In genomic region chr2:19850056-19850455, GRCh38 we compare ENCODE assay signal across 21 cellular contexts. TPM values are rescaled to one million over a fixed set of nuclear protein-coding genes. Genes with fewer than 3 reads are reported as not detected.
DNase-seq lines count a peak whose midpoint lies in the region; ATAC-seq, FAIRE-seq and TF ChIP-seq lines count a peak whose summit lies in the region.
"Had no signal": no experiment of that assay in that cellular context is flagged by ENCODE, and none has a peak within 500 bp of the region (broad histone marks: within the 10 kb centered on the region; RNA-seq: fewer than 3 reads in every experiment).

No MANE protein-coding gene starts in this region.

- H3K79me2 ChIP-seq in H9 (ENCODE audit: insufficient read depth, low read length): no peaks in the 10 kb centered on the region
- H3K79me2 ChIP-seq in PC-3 (ENCODE audit: low read length): no peaks in the 10 kb centered on the region

- H3K79me1 ChIP-seq in H9 (ENCODE audit: insufficient read depth, low read depth, low read length, poor library complexity, severe bottlenecking) (no peaks in the 10 kb centered on the region), mesenchymal stem cell (replicated peaks; ENCODE audit: low read length, poor library complexity, severe bottlenecking) (no peaks in the 10 kb centered on the region)

- no CpG with 5 or more reads among the region's 8 CpGs for WGBS in H9 (ENCODE audit: extremely low coverage, insufficient read length, low lambda C conversion rate)
- WGBS in mesenchymal stem cell: 92% methylated on average over 7 of the region's 8 CpGs

- peaks cover 0 to 5% of the 10 kb centered on the region in 2 experiments; a peak in 1 of 5 replicates for H3K9me3 Mint-ChIP-seq in H9
- no peaks in the 10 kb centered on the region for H3K9me3 Mint-ChIP-seq in activated naive CD8-positive, alpha-beta T cell treated with anti-CD3 and anti-CD28 coated beads, Interleukin-2, amount 50 U/mL, for 24 hours
- H3K9me3 Mint-ChIP-seq: CD4-positive, alpha-beta T cell; HFFc6 had no signal

- no peak overlapping the region for H3T11ph ChIP-seq in H9 (ENCODE audit: low read length)

- H3K4ac ChIP-seq in H9 (ENCODE audit: low read depth, low read length): no peak overlapping the region
- no peak overlapping the region for H3K4ac ChIP-seq in mesenchymal stem cell (ENCODE audit: low read depth in 1 of 2, low read length in 2 of 2)

- no peak overlapping the region for H3K56ac ChIP-seq in H9 (ENCODE audit: insufficient read length, low read depth, low read length)

- no peaks in the 10 kb centered on the region for H3K27me3 ChIP-seq in H9 (ENCODE audit: insufficient read depth, low read length)
- H3K27me3 ChIP-seq in PC-3 (ENCODE audit: low read length): no peaks in the 10 kb centered on the region
- H3K27me3 ChIP-seq in bronchial epithelial cell (ENCODE audit: control insufficient read depth, insufficient read depth, low read length): no peaks in the 10 kb centered on the region
- peaks cover 0 to 21% of the 10 kb centered on the region in 2 experiments for H3K27me3 ChIP-seq in mesenchymal stem cell (ENCODE audit: control insufficient read depth in 1 of 2, insufficient read depth in 1 of 2, low read length in 2 of 2)

- no peaks in the 10 kb centered on the region for H3K23me2 ChIP-seq in H9 (ENCODE audit: insufficient read length, low read depth, low read length, poor library complexity, severe bottlenecking)

- H3F3A ChIP-seq in PC-3 (ENCODE audit: low read length, unreplicated experiment): no peaks in the 10 kb centered on the region

- H3K18ac ChIP-seq in H9 (ENCODE audit: insufficient read length, low read depth, low read length): no peak overlapping the region
- no peak overlapping the region for H3K18ac ChIP-seq in mesenchymal stem cell (ENCODE audit: low read depth in 1 of 2, low read length in 2 of 2)

- H2BK15ac ChIP-seq in H9 (ENCODE audit: low read depth, low read length) (no peak overlapping the region), mesenchymal stem cell (ENCODE audit: low read depth, poor library complexity, severe bottlenecking) (peak overlapping the region; percentile 64)

- no peak overlapping the region; a peak in 1 of 7 replicates for H3K27ac Mint-ChIP-seq in H9
- H3K27ac Mint-ChIP-seq in activated naive CD8-positive, alpha-beta T cell treated with anti-CD3 and anti-CD28 coated beads, Interleukin-2, amount 50 U/mL, for 24 hours: no peak overlapping the region
- H3K27ac Mint-ChIP-seq: B cell; CD4-positive, alpha-beta T cell; HFFc6 had no signal

- POLR2A ChIA-PET in PC-3 (lab: Charles Lee; ENCODE audit: unreplicated experiment): no interaction called here

- H3K9ac ChIP-seq in H9 (ENCODE audit: extremely low read depth, insufficient read length, low read length): no peak overlapping the region
- no peak overlapping the region for H3K9ac ChIP-seq in PC-3 (ENCODE audit: low read length)
- H3K9ac ChIP-seq in mesenchymal stem cell (ENCODE audit: low read length): no peak overlapping the region

- FAIRE-seq in bronchial epithelial cell (lab: Jason Lieb, UNC): no peak
- FAIRE-seq in D721Med (lab: Jason Lieb, UNC): no peak
- FAIRE-seq: A204.1, GM12892, GM19239, H1 had no signal

- H2BK12ac ChIP-seq in H9 (ENCODE audit: insufficient read length, low read depth, low read length) (no peak overlapping the region), mesenchymal stem cell (ENCODE audit: low read length in 2 of 2) (no peak overlapping the region)

- H3K4me1 Mint-ChIP-seq in H9: no peaks in the 10 kb centered on the region; a peak in 1 of 4 replicates
- no peaks in the 10 kb centered on the region for H3K4me1 Mint-ChIP-seq in activated naive CD8-positive, alpha-beta T cell treated with anti-CD3 and anti-CD28 coated beads, Interleukin-2, amount 50 U/mL, for 24 hours
- H3K4me1 Mint-ChIP-seq: B cell had no signal

- no peak overlapping the region for H3K4me3 ChIP-seq in PC-3 (ENCODE audit: low read length)
- no peak overlapping the region for H3K4me3 ChIP-seq in bronchial epithelial cell (ENCODE audit: low read depth, low read length)
- no peak overlapping the region for H3K4me3 ChIP-seq in mesenchymal stem cell (ENCODE audit: insufficient read depth in 1 of 2, low read depth in 1 of 2, low read length in 2 of 2)

- H3K4me2 ChIP-seq in H9 (ENCODE audit: insufficient read depth, insufficient read length, low read length): no peak overlapping the region
- H3K4me2 ChIP-seq in PC-3 (ENCODE audit: low read length): peak overlapping the region; percentile 16; the same call in 1 of the 2 replicates
- no peak overlapping the region for H3K4me2 ChIP-seq in mesenchymal stem cell (ENCODE audit: low read length, poor library complexity, severe bottlenecking)

- H2BK5ac ChIP-seq in H9 (ENCODE audit: insufficient read length, low read length): no peak overlapping the region
- H2BK5ac ChIP-seq in mesenchymal stem cell (ENCODE audit: low read depth, low read length, poor library complexity, severe bottlenecking): no peak overlapping the region

- H3K27me3 Mint-ChIP-seq in H9 (ENCODE audit: low read depth): peaks cover 2% of the 10 kb centered on the region
- no peaks in the 10 kb centered on the region for H3K27me3 Mint-ChIP-seq in activated naive CD8-positive, alpha-beta T cell treated with anti-CD3 and anti-CD28 coated beads, Interleukin-2, amount 50 U/mL, for 24 hours

- no peak overlapping the region for H3K4me3 Mint-ChIP-seq in H9
- no peak overlapping the region for H3K4me3 Mint-ChIP-seq in activated naive CD8-positive, alpha-beta T cell treated with anti-CD3 and anti-CD28 coated beads, Interleukin-2, amount 50 U/mL, for 24 hours
- H3K4me3 Mint-ChIP-seq: B cell; CD4-positive, alpha-beta T cell; HFFc6 had no signal

- H3K36me3 ChIP-seq in PC-3 (ENCODE audit: low read depth, low read length): no peaks in the 10 kb centered on the region
- no peaks in the 10 kb centered on the region for H3K36me3 ChIP-seq in bronchial epithelial cell (ENCODE audit: control insufficient read depth, insufficient read depth, low read length)
- H3K36me3 ChIP-seq in mesenchymal stem cell (ENCODE audit: control insufficient read depth in 1 of 2, insufficient read depth in 2 of 2, low read depth in 1 of 2, low read length in 2 of 2): no peaks in the 10 kb centered on the region

- intact Hi-C loops in PC-3 (cut with micrococcal nuclease): no loop called here

- H4K20me1 ChIP-seq in H9 (ENCODE audit: control insufficient read depth, insufficient read depth, insufficient read length): no peaks in the 10 kb centered on the region
- H4K20me1 ChIP-seq in PC-3 (ENCODE audit: low read length): no peaks in the 10 kb centered on the region

- CTCF ChIA-PET in PC-3 (lab: Charles Lee): no interaction called here

- H2AK5ac ChIP-seq in H9 (ENCODE audit: insufficient read length, low read length) (no peak overlapping the region), mesenchymal stem cell (ENCODE audit: low read length, severe bottlenecking) (no peak overlapping the region)

- H3K14ac ChIP-seq in H9 (ENCODE audit: insufficient read depth, low read length): no peak overlapping the region
- H3K14ac ChIP-seq in mesenchymal stem cell (ENCODE audit: low read length in 2 of 2): no peak overlapping the region

- H3K9me2 ChIP-seq in PC-3 (replicated peaks; ENCODE audit: low read length): no peaks in the 10 kb centered on the region

- BruUV-seq in PC-3 (replicated peaks; lab: Mats Ljungman, UMichigan): no TSS peak

- H4K8ac ChIP-seq in H9 (replicated peaks; ENCODE audit: insufficient read length, low read depth, low read length): no peak overlapping the region
- no peak overlapping the region for H4K8ac ChIP-seq in mesenchymal stem cell (ENCODE audit: low read length)

- no peak for TF ChIP-seq CTCF in H9 (conservative IDR thresholded peaks at IDR 0.05)
- TF ChIP-seq CTCF in PC-3 (conservative IDR thresholded peaks at IDR 0.05; ENCODE audit: low read depth, low read length): no peak
- TF ChIP-seq CTCF in bronchial epithelial cell (IDR thresholded peaks at IDR 0.05; ENCODE audit: insufficient read depth, low read length, severe bottlenecking): no peak
- no peak for TF ChIP-seq CTCF in D721Med (IDR thresholded peaks at IDR 0.05; ENCODE audit: insufficient read depth, missing control alignments)

- H3K4me1 ChIP-seq in H9 (ENCODE audit: insufficient read depth, low read length) (peaks cover 2% of the 10 kb centered on the region; the same call in 1 of the 2 replicates), PC-3 (ENCODE audit: insufficient read depth, low read length) (peaks cover 9% of the 10 kb centered on the region), mesenchymal stem cell (ENCODE audit: control insufficient read depth, insufficient read depth, low read depth, low read length) (peaks cover 6% of the 10 kb centered on the region)

- no peak overlapping the region for H2BK20ac ChIP-seq in H9 (ENCODE audit: low read depth, low read length, poor library complexity, severe bottlenecking)

- no peak overlapping the region for H4K5ac ChIP-seq in H9 (ENCODE audit: insufficient read length, low read depth, low read length)

- no peaks in the 10 kb centered on the region; a peak in 1 of 7 replicates for H3K36me3 Mint-ChIP-seq in H9 (ENCODE audit: insufficient read depth in 1 of 3, low read depth in 3 of 3)
- no peaks in the 10 kb centered on the region for H3K36me3 Mint-ChIP-seq in activated naive CD8-positive, alpha-beta T cell treated with anti-CD3 and anti-CD28 coated beads, Interleukin-2, amount 50 U/mL, for 24 hours (ENCODE audit: low read depth)

- no peak overlapping the region for H2BK120ac ChIP-seq in H9 (ENCODE audit: low read depth, low read length, poor library complexity, severe bottlenecking)
- H2BK120ac ChIP-seq in mesenchymal stem cell (ENCODE audit: low read depth, low read length): no peak overlapping the region

- ATAC-seq in PC-3 (no peak), GM19452 (IDR thresholded peaks at IDR 0.05; ENCODE audit: unreplicated experiment) (no peak)
- ATAC-seq in activated naive CD8-positive, alpha-beta T cell treated with anti-CD3 and anti-CD28 coated beads, Interleukin-2, amount 50 U/mL, for 24 hours: no peak

- H4K91ac ChIP-seq in H9 (ENCODE audit: insufficient read length, low read depth, low read length) (no peak overlapping the region), mesenchymal stem cell (ENCODE audit: low read length) (no peak overlapping the region)

- H3K27ac ChIP-seq in H9 (ENCODE audit: insufficient read length, low read depth, low read length) (no peak overlapping the region), PC-3 (ENCODE audit: low read length) (no peak overlapping the region), mesenchymal stem cell (ENCODE audit: low read length, poor library complexity, severe bottlenecking) (no peak overlapping the region)

- H3K23ac ChIP-seq in H9 (ENCODE audit: insufficient read length, low read depth, low read length) (no peak overlapping the region), mesenchymal stem cell (ENCODE audit: low read length in 2 of 2) (no peak overlapping the region)

- peak; percentile 5 for DNase-seq in H9
- peak; percentile 43 for DNase-seq in PC-3
- peak; percentile 31 for DNase-seq in bronchial epithelial cell (ENCODE audit: low read depth)
- DNase-seq in mesenchymal stem cell: no peak
- DNase-seq in activated naive CD8-positive, alpha-beta T cell treated with anti-CD3 and anti-CD28 coated beads, Interleukin-2, amount 50 U/mL, for 24 hours: no peak
- DNase-seq in D721Med (ENCODE audit: insufficient read length, low spot score): no peak
- no peak for DNase-seq in NCI-H446 (lab: John Stamatoyannopoulos, UW)
- DNase-seq: C1 segment of cervical spinal cord; CD4-positive, alpha-beta T cell; DMS153; DMS79 treated with DMSO at 0.1 percent for 48 hours; EL; GDM1; HCEC 1CT; HFFc6 had no signal

- H3K9me3 ChIP-seq in H9 (ENCODE audit: control insufficient read depth, low read depth, low read length): no peaks in the 10 kb centered on the region
- H3K9me3 ChIP-seq in PC-3 (ENCODE audit: low read length): no peaks in the 10 kb centered on the region
- no peaks in the 10 kb centered on the region for H3K9me3 ChIP-seq in mesenchymal stem cell (ENCODE audit: control insufficient read depth, low read length)

- H2AFZ ChIP-seq in H9 (ENCODE audit: low read length) (no peak overlapping the region), PC-3 (ENCODE audit: low read length) (no peak overlapping the region), mesenchymal stem cell (ENCODE audit: low read depth, low read length) (no peak overlapping the region)

RNA-seq across cellular contexts. Expression of gene TTC32, which starts 51.7 kb away (rescaled TPM):
- total RNA-seq in H9 (2021) (8.9 and 9.9 TPM in 2 replicates), PC-3 (2014; rRNA removed) (10.0 and 12.1 TPM in 2 replicates), bronchial epithelial cell (4.2 and 7.7 TPM in 2 replicates)
- polyA plus RNA-seq in mesenchymal stem cell (2013, experiment 1 of 2): 5.0 TPM
- polyA plus RNA-seq in mesenchymal stem cell (2013, experiment 2 of 2): 6.9 TPM

Comparison
In these comparisons a context has a peak if more than half of its experiments do, and no peak if none do; other contexts are left out.
1. DNase-seq: peak in H9 (single experiment), PC-3 (single experiment) and bronchial epithelial cell (single experiment); none in mesenchymal stem cell (single experiment), activated naive CD8-positive, alpha-beta T cell treated with anti-CD3 and anti-CD28 coated beads, Interleukin-2, amount 50 U/mL, for 24 hours (single experiment), D721Med (single experiment) and NCI-H446 (0 of 2).